21 cellular contexts compared by ENCODE assay signal in the genomic region with DNA sequence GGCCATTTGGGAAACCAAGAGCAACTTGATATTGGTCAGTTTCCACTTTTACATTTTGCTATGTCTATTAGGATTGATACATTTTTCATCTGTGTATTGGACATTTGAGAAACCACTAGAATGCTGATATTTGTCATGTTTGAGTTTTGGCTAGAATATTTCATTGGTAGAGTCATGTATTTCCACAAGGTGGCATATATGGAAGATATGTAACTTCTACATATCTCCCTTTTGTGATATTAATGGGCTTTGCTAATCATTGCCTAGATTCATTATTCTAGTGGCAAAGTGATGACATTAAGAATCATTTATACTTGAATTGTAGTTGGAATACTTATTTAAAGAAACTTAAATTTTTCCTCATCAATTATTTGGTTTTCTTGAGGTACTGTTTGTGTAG.
"Had no signal": no experiment of that assay in that cellular context is flagged by ENCODE, and none has a peak within 500 bp of the region (broad histone marks: within the 10 kb centered on the region; RNA-seq: fewer than 3 reads in every experiment).

No MANE protein-coding gene starts in this region.

- H3K4me2 ChIP-seq: neural progenitor cell had no signal

- H3K4me3 ChIP-seq: breast epithelium, heart right ventricle, lung, neural progenitor cell, spleen, thoracic aorta, vagina had no signal

- H3K27me3 ChIP-seq: breast epithelium, heart right ventricle, neural progenitor cell, spleen, vagina had no signal

- DNase-seq: activated B cell treated with CpG ODN at 0.5 μM for 24 hours; activated CD4-positive, alpha-beta T cell treated with anti-CD3 and anti-CD28 coated beads for 36 hours; activated CD4-positive, alpha-beta T cell treated with anti-CD3 and anti-CD28 coated beads, Interleukin-2, amount 50 U/mL, for 4 hours; activated CD8-positive, alpha-beta memory T cell treated with anti-CD3 and anti-CD28 coated beads for 24 hours; activated CD8-positive, alpha-beta memory T cell treated with anti-CD3 and anti-CD28 coated beads, Interleukin-2, amount 50 U/mL, for 48 hours; activated naive CD4-positive, alpha-beta T cell; activated T-cell treated with anti-CD3 and anti-CD28 coated beads, Interleukin-2, amount 50 U/mL, for 4 hours; cortex of kidney; heart right ventricle; left colon; naive B cell; spleen; stimulated activated CD4-positive, alpha-beta T cell treated with anti-CD3 and anti-CD28 coated beads, Interleukin-4, amount 100 ng/mL, for 1 hour; stimulated activated naive CD4-positive, alpha-beta T cell treated with Interleukin-2 at 50 U/mL for 16 hours; T-helper 9 cell had no signal

- H3K9ac ChIP-seq: neural progenitor cell had no signal

- ATAC-seq: activated CD4-positive, alpha-beta T cell treated with anti-CD3 and anti-CD28 coated beads for 36 hours; activated T-cell treated with anti-CD3 and anti-CD28 coated beads, Interleukin-2, amount 50 U/mL, for 4 hours; heart right ventricle; left colon had no signal

- H3K9me3 ChIP-seq: breast epithelium, spleen, thoracic aorta, vagina had no signal

- H3K27ac ChIP-seq: breast epithelium, epithelial cell of prostate, heart right ventricle, neural progenitor cell, spleen, thoracic aorta, vagina had no signal

- H3K36me3 ChIP-seq: breast epithelium, heart right ventricle, neural progenitor cell, spleen, thoracic aorta, vagina had no signal

- H2AFZ ChIP-seq: neural progenitor cell had no signal

- H3K4me1 ChIP-seq: breast epithelium, heart right ventricle, neural progenitor cell, spleen, vagina had no signal
